In genomic region chr10:133308431-133309110, GRCh38 we compare ENCODE assay signal across 8 cellular contexts. TPM values are rescaled to one million over a fixed set of nuclear protein-coding genes. Genes with fewer than 3 reads are reported as not detected.
A peak's percentile ranks its signal among the peaks of the same experiment; 100 is the strongest.
DNase-seq lines count a peak whose midpoint lies in the region; ATAC-seq and TF ChIP-seq lines count a peak whose summit lies in the region.

Gene TUBGCP2 (minus strand): TSS chr10:133308872. CDS start chr10:133302941, 5,931 bp downstream.
Gene ZNF511 (plus strand): TSS chr10:133308914. CDS start chr10:133308944, 30 bp downstream.

- H3K9me3 ChIP-seq in left lung = no peaks in the 10 kb centered on the region

- peaks cover 3% of the 10 kb centered on the region; the same call in 1 of the 2 replicates for H3K36me3 ChIP-seq in ACC112 (ENCODE audit: insufficient read depth, low read length)
- H3K36me3 ChIP-seq in left lung = peaks cover 0 to 32% of the 10 kb centered on the region in 2 donors

- H3K27ac ChIP-seq in ACC112 (ENCODE audit: low read depth, low read length) (peak within 1 kb of the TSS; percentile 89), left lung (peak within 1 kb of the TSS; percentile 97)

- POLR2A ChIA-PET in activated CD4-positive, alpha-beta T cell treated with anti-CD3 and anti-CD28 coated beads, Interleukin-2, amount 10 ng/mL, durations not matched to agents 7 days and 5 days (lab: Charles Lee) = no interaction called here

- intact Hi-C loops in left lung (cut with DNase I) = no loop called here

- H3K4me1 Mint-ChIP-seq in activated CD4-positive, alpha-beta T cell treated with anti-CD3 and anti-CD28 coated beads, Interleukin-2, amount 10 ng/mL, durations not matched to agents 7 days and 5 days = peaks cover 27% of the 10 kb centered on the region

- CTCF ChIA-PET in activated CD4-positive, alpha-beta T cell treated with anti-CD3 and anti-CD28 coated beads, Interleukin-2, amount 10 ng/mL, durations not matched to agents 7 days and 5 days (lab: Charles Lee) = interaction anchor here (0.7 to 2.1 kb wide), 7 partner anchors 14 to 79 kb away, joined by 3 to 14 read pairs (median 5); no protein-coding TSS in a partner anchor

- no peaks in the 10 kb centered on the region for H3K27me3 Mint-ChIP-seq in activated CD4-positive, alpha-beta T cell treated with anti-CD3 and anti-CD28 coated beads, Interleukin-2, amount 10 ng/mL, durations not matched to agents 7 days and 5 days

- ATAC-seq in GM18519 (IDR thresholded peaks at IDR 0.05; ENCODE audit: low FRiP score, unreplicated experiment) = peak; percentile 61
- ATAC-seq in HG03039 (IDR thresholded peaks at IDR 0.05; ENCODE audit: unreplicated experiment) = peak; percentile 69
- peak; percentile 79 for ATAC-seq in left lung

- H3K79me2 ChIP-seq in ACC112 (ENCODE audit: control insufficient read depth, insufficient read depth, low read length, unreplicated experiment) = peaks cover 35% of the 10 kb centered on the region

- H3K4me3 ChIP-seq in ACC112 (ENCODE audit: low read depth, low read length) (peak within 1 kb of the TSS; percentile 91), left lung (peak within 1 kb of the TSS; percentile 89 to 98)

- H3K27me3 ChIP-seq in ACC112 (ENCODE audit: insufficient read depth, low read length) = no peaks in the 10 kb centered on the region
- no peaks in the 10 kb centered on the region for H3K27me3 ChIP-seq in left lung

- H3K36me3 Mint-ChIP-seq in activated CD4-positive, alpha-beta T cell treated with anti-CD3 and anti-CD28 coated beads, Interleukin-2, amount 10 ng/mL, durations not matched to agents 7 days and 5 days (ENCODE audit: low read depth) = peaks cover 19% of the 10 kb centered on the region

- peak within 1 kb of the TSS; percentile 99 for H3K27ac Mint-ChIP-seq in activated CD4-positive, alpha-beta T cell treated with anti-CD3 and anti-CD28 coated beads, Interleukin-2, amount 10 ng/mL, durations not matched to agents 7 days and 5 days

- peaks cover 6% of the 10 kb centered on the region for H3K4me1 ChIP-seq in ACC112 (ENCODE audit: control insufficient read depth, insufficient read depth, low read length, unreplicated experiment)
- peaks cover 18 to 43% of the 10 kb centered on the region in 2 donors for H3K4me1 ChIP-seq in left lung

- TF ChIP-seq CTCF in left lung (IDR thresholded peaks at IDR 0.05) = no peak

- DNase-seq in NCI-H446 treated with DMSO at 0.1 percent for 48 hours (lab: John Stamatoyannopoulos, UW) = peak; percentile 37
- peak; percentile 88 for DNase-seq in activated CD4-positive, alpha-beta T cell treated with anti-CD3 and anti-CD28 coated beads, Interleukin-2, amount 10 ng/mL, durations not matched to agents 7 days and 5 days
- DNase-seq in dedifferentiated amniotic fluid mesenchymal stem cell (ENCODE audit: extremely low spot score) = peak; percentile 64
- peak; percentile 86 to 95 for DNase-seq in left lung
- DNase-seq in stimulated activated CD4-positive, alpha-beta T cell treated with anti-CD3 and anti-CD28 coated beads, Interleukin-2, amount 100 ng/mL, for 48 hours = peak; percentile 84 to 90

- peak within 1 kb of the TSS; percentile 65 for H2AFZ ChIP-seq in ACC112 (ENCODE audit: low read length, unreplicated experiment)

- peak within 1 kb of the TSS; percentile 96 for H3K4me3 Mint-ChIP-seq in activated CD4-positive, alpha-beta T cell treated with anti-CD3 and anti-CD28 coated beads, Interleukin-2, amount 10 ng/mL, durations not matched to agents 7 days and 5 days

- no peaks in the 10 kb centered on the region for H3K9me3 Mint-ChIP-seq in activated CD4-positive, alpha-beta T cell treated with anti-CD3 and anti-CD28 coated beads, Interleukin-2, amount 10 ng/mL, durations not matched to agents 7 days and 5 days

RNA-seq across cellular contexts. Expression of gene TUBGCP2, which starts in this region (rescaled TPM):
- total RNA-seq in activated CD4-positive, alpha-beta T cell treated with anti-CD3 and anti-CD28 coated beads, Interleukin-2, amount 10 ng/mL, durations not matched to agents 7 days and 5 days = 10 to 100 TPM; 52.4 to 54.2 TPM
- 10 to 100 TPM; 47.2 to 62.3 TPM for total RNA-seq in left lung

RNA-seq across cellular contexts. Expression of gene ZNF511, which starts in this region (rescaled TPM):
- total RNA-seq in activated CD4-positive, alpha-beta T cell treated with anti-CD3 and anti-CD28 coated beads, Interleukin-2, amount 10 ng/mL, durations not matched to agents 7 days and 5 days = 10 to 100 TPM; 54.5 to 59.7 TPM
- 10 to 100 TPM; 34.3 to 48.5 TPM for total RNA-seq in left lung

Comparison
In these comparisons a context has a peak if more than half of its experiments do, and no peak if none do; other contexts are left out.
1. Peak in every context shown above with its lines: DNase-seq, ATAC-seq, H3K4me3 ChIP-seq and H3K27ac ChIP-seq.
2. DNase-seq: peak in every context shown above with its lines; median percentile 90 in left lung; 88 in activated CD4-positive, alpha-beta T cell treated with anti-CD3 and anti-CD28 coated beads, Interleukin-2, amount 10 ng/mL, durations not matched to agents 7 days and 5 days; 87 in stimulated activated CD4-positive, alpha-beta T cell treated with anti-CD3 and anti-CD28 coated beads, Interleukin-2, amount 100 ng/mL, for 48 hours; 64 in dedifferentiated amniotic fluid mesenchymal stem cell; 37 in NCI-H446 treated with DMSO at 0.1 percent for 48 hours.